Comparison of ENCODE assay signal across 18 cellular contexts in the genomic region with DNA sequence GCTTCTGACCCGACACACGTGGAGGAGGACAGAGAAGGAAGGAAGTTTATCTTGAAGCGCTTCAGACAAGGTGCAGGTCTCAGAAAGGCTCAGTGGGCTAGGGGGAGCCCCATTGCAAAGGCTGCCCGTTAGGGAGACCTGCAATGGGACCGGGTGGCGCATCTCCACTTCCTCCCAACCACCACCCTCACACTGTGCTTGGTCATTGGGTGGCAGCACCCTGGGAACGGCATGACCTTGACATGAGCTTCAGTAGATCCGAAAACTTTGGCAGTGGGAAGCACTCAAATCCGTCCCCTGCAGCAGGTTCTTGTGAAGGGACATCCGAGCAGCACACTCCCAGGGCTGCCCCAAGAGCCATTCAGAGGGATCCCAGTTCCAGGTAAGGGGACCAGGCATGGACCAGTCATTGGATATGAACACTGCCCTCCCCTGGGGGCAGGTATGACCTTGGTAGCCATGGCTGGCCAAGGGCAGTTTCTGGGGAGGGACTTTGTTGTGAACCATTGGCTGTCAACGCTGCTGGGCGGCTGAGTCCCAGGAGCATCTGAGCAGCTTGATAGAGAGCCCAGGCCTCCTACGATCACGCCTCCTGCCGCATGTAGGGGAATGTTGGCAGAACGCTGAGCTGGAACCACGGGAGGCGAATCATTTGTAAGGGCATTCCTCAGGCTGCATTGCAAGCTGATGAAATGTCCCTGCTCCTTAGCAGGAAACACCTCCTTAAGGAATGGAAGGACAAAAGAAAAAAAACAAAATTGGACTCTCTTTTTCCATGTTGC. TPM values are rescaled to one million over a fixed set of nuclear protein-coding genes. Genes with fewer than 3 reads are reported as not detected.
A peak's percentile ranks its signal among the peaks of the same experiment; 100 is the strongest.
DNase-seq lines count a peak whose midpoint lies in the region; ATAC-seq and TF ChIP-seq lines count a peak whose summit lies in the region.
"Had no signal": no experiment of that assay in that cellular context is flagged by ENCODE, and none has a peak within 500 bp of the region (broad histone marks: within the 10 kb centered on the region; RNA-seq: fewer than 3 reads in every experiment).

No MANE protein-coding gene starts in this region.

- H3K4me3 ChIP-seq in cardiac muscle cell (no peak overlapping the region), psoas muscle (no peak overlapping the region), esophagus squamous epithelium (no peak overlapping the region)

- no peak for TF ChIP-seq POLR2A in esophagus squamous epithelium (IDR thresholded peaks at IDR 0.05)

- H3K9me3 ChIP-seq in cardiac muscle cell (ENCODE audit: low read depth) (no peaks in the 10 kb centered on the region), psoas muscle (no peaks in the 10 kb centered on the region), esophagus squamous epithelium (no peaks in the 10 kb centered on the region)
- H3K9me3 ChIP-seq in CD4-positive, alpha-beta T cell (ENCODE audit: control insufficient read depth, low read length) = no peaks in the 10 kb centered on the region

- no peaks in the 10 kb centered on the region for H3K27me3 ChIP-seq in cardiac muscle cell
- H3K27me3 ChIP-seq in psoas muscle (ENCODE audit: insufficient read depth in 3 of 3, low read length in 2 of 3) = no peaks in the 10 kb centered on the region
- peaks cover 0 to 44% (median 0%) of the 10 kb centered on the region in 4 donors for H3K27me3 ChIP-seq in esophagus squamous epithelium
- H3K27me3 ChIP-seq in CD4-positive, alpha-beta T cell (ENCODE audit: control insufficient read depth, insufficient read depth, low read length) = no peaks in the 10 kb centered on the region

- ATAC-seq in psoas muscle = peak in 3 of 4 donors; percentile 45 to 60 (median 51)
- ATAC-seq in natural killer cell = no peak
- ATAC-seq in CD4-positive, alpha-beta T cell (ENCODE audit: poor library complexity) = no peak
- ATAC-seq: foreskin keratinocyte, PC-3, T-cell had no signal

- CTCF ChIA-PET in CD4-positive, alpha-beta T cell (lab: Charles Lee) = no interaction called here

- peaks cover 0 to 17% of the 10 kb centered on the region in 2 donors for H3K27me3 Mint-ChIP-seq in natural killer cell (ENCODE audit: low read depth in 2 of 2)
- H3K27me3 Mint-ChIP-seq in CD4-positive, alpha-beta T cell = peaks cover 44% of the 10 kb centered on the region

- no peak overlapping the region for H3K4me3 Mint-ChIP-seq in natural killer cell
- no peak overlapping the region for H3K4me3 Mint-ChIP-seq in CD4-positive, alpha-beta T cell
- H3K4me3 Mint-ChIP-seq: activated naive CD8-positive, alpha-beta T cell treated with anti-CD3 and anti-CD28 coated beads, Interleukin-2, amount 10 ng/mL, durations not matched to agents 7 days and 5 days; dendritic cell treated with granulocyte-macrophage colony-stimulating factor and Interleukin-4, amounts not matched to agents 40 ng/mL and 50 ng/mL, for 4 days; immature natural killer cell; T-cell had no signal

- intact Hi-C loops in psoas muscle (cut with DNase I) = no loop called here
- intact Hi-C loops in natural killer cell (cut with micrococcal nuclease) = no loop called here
- intact Hi-C loops in esophagus squamous epithelium (cut with DNase I) = no loop called here
- intact Hi-C loops in CD4-positive, alpha-beta T cell (cut with DNase I, micrococcal nuclease) = no loop called here

- TF ChIP-seq CTCF in cardiac muscle cell (IDR thresholded peaks at IDR 0.05; ENCODE audit: low read depth, low read length) (peak; percentile 4), psoas muscle (IDR thresholded peaks at IDR 0.05) (no peak), natural killer cell (IDR thresholded peaks at IDR 0.05) (no peak), esophagus squamous epithelium (IDR thresholded peaks at IDR 0.05) (no peak)
- TF ChIP-seq CTCF in CD4-positive, alpha-beta T cell (IDR thresholded peaks at IDR 0.05) = no peak

- H3K9me3 Mint-ChIP-seq in natural killer cell = no peaks in the 10 kb centered on the region
- no peaks in the 10 kb centered on the region for H3K9me3 Mint-ChIP-seq in CD4-positive, alpha-beta T cell
- H3K9me3 Mint-ChIP-seq: activated naive CD8-positive, alpha-beta T cell treated with anti-CD3 and anti-CD28 coated beads, Interleukin-2, amount 10 ng/mL, durations not matched to agents 7 days and 5 days; dendritic cell treated with granulocyte-macrophage colony-stimulating factor and Interleukin-4, amounts not matched to agents 40 ng/mL and 50 ng/mL, for 4 days; T-cell had no signal

- H3K27ac ChIP-seq in cardiac muscle cell (no peak overlapping the region), psoas muscle (no peak overlapping the region), esophagus squamous epithelium (no peak overlapping the region)
- H3K27ac ChIP-seq in CD4-positive, alpha-beta T cell (ENCODE audit: low read depth, low read length) = no peak overlapping the region
- H3K27ac ChIP-seq: foreskin keratinocyte had no signal

- in situ Hi-C loops in G401 (cut with HindIII; ENCODE audit: low sequenced_read_pairs) = no loop called here

- no peaks in the 10 kb centered on the region for H3K36me3 Mint-ChIP-seq in natural killer cell
- H3K36me3 Mint-ChIP-seq in CD4-positive, alpha-beta T cell (ENCODE audit: low read depth) = no peaks in the 10 kb centered on the region
- H3K36me3 Mint-ChIP-seq: activated naive CD8-positive, alpha-beta T cell treated with anti-CD3 and anti-CD28 coated beads, Interleukin-2, amount 10 ng/mL, durations not matched to agents 7 days and 5 days; immature natural killer cell; T-cell had no signal

- H3K27ac Mint-ChIP-seq in natural killer cell = no peak overlapping the region
- no peak overlapping the region for H3K27ac Mint-ChIP-seq in CD4-positive, alpha-beta T cell
- H3K27ac Mint-ChIP-seq: activated naive CD8-positive, alpha-beta T cell treated with anti-CD3 and anti-CD28 coated beads, Interleukin-2, amount 10 ng/mL, durations not matched to agents 7 days and 5 days; dendritic cell treated with granulocyte-macrophage colony-stimulating factor and Interleukin-4, amounts not matched to agents 40 ng/mL and 50 ng/mL, for 4 days; immature natural killer cell; T-cell had no signal

- POLR2A ChIA-PET in CD4-positive, alpha-beta T cell (lab: Charles Lee) = no interaction called here

- H3K4me1 ChIP-seq in cardiac muscle cell (ENCODE audit: low read depth) (peaks cover 3% of the 10 kb centered on the region), psoas muscle (no peaks in the 10 kb centered on the region), esophagus squamous epithelium (peaks cover 0 to 6% (median 0%) of the 10 kb centered on the region in 3 donors)
- H3K4me1 ChIP-seq: foreskin keratinocyte had no signal

- DNase-seq in G401 (ENCODE audit: low spot score) = peak; percentile 59
- peak; percentile 21 for DNase-seq in amniotic epithelial cell (ENCODE audit: low read depth)
- peak; percentile 32 to 88 for DNase-seq in cardiac muscle cell (ENCODE audit: low read depth in 1 of 2, low spot score in 1 of 2)
- DNase-seq in psoas muscle = peak; percentile 31 to 54
- DNase-seq in natural killer cell = no peak
- DNase-seq in esophagus squamous epithelium (lab: John Stamatoyannopoulos, UW) = no peak
- no peak for DNase-seq in GM19238 (ENCODE audit: insufficient read length, low spot score)
- DNase-seq in CD4-positive, alpha-beta T cell = no peak
- DNase-seq: activated naive CD8-positive, alpha-beta T cell treated with anti-CD3 and anti-CD28 coated beads, Interleukin-2, amount 10 ng/mL, durations not matched to agents 7 days and 5 days; foreskin keratinocyte; immature natural killer cell; NCI-H1092 treated with DMSO at 0.1 percent for 48 hours; PC-3; retina; stimulated activated CD4-positive, alpha-beta T cell treated with anti-CD3 and anti-CD28 coated beads, Interleukin-4, amount 100 ng/mL, for 4 hours; stimulated activated naive CD4-positive, alpha-beta T cell; T-cell had no signal

- no peaks in the 10 kb centered on the region for H3K4me1 Mint-ChIP-seq in natural killer cell
- H3K4me1 Mint-ChIP-seq in CD4-positive, alpha-beta T cell (ENCODE audit: low read depth) = peaks cover 6% of the 10 kb centered on the region

- H3K36me3 ChIP-seq in cardiac muscle cell (no peaks in the 10 kb centered on the region), psoas muscle (ENCODE audit: insufficient read depth in 1 of 2, low read depth in 1 of 2) (no peaks in the 10 kb centered on the region), esophagus squamous epithelium (no peaks in the 10 kb centered on the region)

- WGBS in psoas muscle, 3 donors = 53 to 61% (median 59%) methylated on average over 18 of the region's 18 CpGs
- 65 to 80% methylated on average over 12 to 15 of the region's 18 CpGs for WGBS in esophagus squamous epithelium, 2 donors

RNA-seq across cellular contexts. Expression of a gene that starts 31.7 kb away (rescaled TPM):
- not detected in 2 replicates for total RNA-seq in G401 (2014; rRNA removed; shearing (Covaris generic))
- not detected in 2 replicates for total RNA-seq in cardiac muscle cell
- polyA plus RNA-seq in cardiac muscle cell = not detected in 2 replicates
- not detected for total RNA-seq in psoas muscle
- not detected for polyA plus RNA-seq in psoas muscle
- total RNA-seq in natural killer cell = not detected
- total RNA-seq in esophagus squamous epithelium = not detected
- total RNA-seq in CD4-positive, alpha-beta T cell = not detected
- total RNA-seq: activated naive CD8-positive, alpha-beta T cell treated with anti-CD3 and anti-CD28 coated beads, Interleukin-2, amount 10 ng/mL, durations not matched to agents 7 days and 5 days; foreskin keratinocyte; PC-3; T-cell had no signal
- polyA plus RNA-seq: foreskin keratinocyte, immature natural killer cell had no signal

RNA-seq across cellular contexts. Expression of a gene that starts 37.5 kb away (rescaled TPM):
- 86.8 and 87.4 TPM in 2 replicates for total RNA-seq in G401 (2014; rRNA removed; shearing (Covaris generic))
- 41.6 and 44.3 TPM in 2 replicates for total RNA-seq in cardiac muscle cell
- polyA plus RNA-seq in cardiac muscle cell = 49.4 and 53.7 TPM in 2 replicates
- total RNA-seq in psoas muscle = 10 to 100 TPM; 11.2 to 20.6 (median 17.6) TPM
- polyA plus RNA-seq in psoas muscle = 10 to 100 TPM; 13.6 to 20.3 (median 14.0) TPM
- 10 to 100 TPM; 31.7 to 50.2 (median 44.0) TPM for total RNA-seq in natural killer cell
- total RNA-seq in esophagus squamous epithelium = 10 to 100 TPM; 26.9 to 53.3 (median 33.6) TPM
- 10 to 100 TPM; 20.7 to 22.2 TPM for total RNA-seq in CD4-positive, alpha-beta T cell

Comparison
In these comparisons a context has a peak if more than half of its experiments do, and no peak if none do; other contexts are left out.
1. DNase-seq: peak in G401 (single experiment), amniotic epithelial cell (single experiment), cardiac muscle cell (2 of 2) and psoas muscle (2 of 2); none in natural killer cell (single experiment), esophagus squamous epithelium (single experiment), GM19238 (single experiment) and CD4-positive, alpha-beta T cell (0 of 10).
2. ATAC-seq: peak in psoas muscle (3 of 4); none in natural killer cell (0 of 3) and CD4-positive, alpha-beta T cell (single experiment).